ENCODE assay signal across 9 cellular contexts in the genomic region with DNA sequence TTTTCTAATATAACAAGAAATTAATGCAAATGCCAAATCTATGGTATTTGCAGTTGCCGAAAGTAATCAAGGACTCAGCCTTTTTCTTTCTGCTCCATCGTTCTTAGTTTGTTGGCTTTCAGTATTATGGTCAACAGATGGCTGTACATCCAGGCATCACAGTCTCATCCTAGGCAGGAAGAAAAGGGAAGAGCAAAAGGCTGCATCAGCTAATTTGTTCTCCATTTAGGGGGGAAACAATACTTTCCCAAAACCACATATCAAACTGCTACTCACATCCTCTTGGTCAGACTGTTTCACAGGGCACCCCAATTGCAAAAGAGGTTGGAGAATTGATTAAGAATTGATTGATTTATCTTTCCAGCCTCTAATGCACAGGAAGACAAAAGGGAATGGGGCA.
"Had no signal": no experiment of that assay in that cellular context is flagged by ENCODE, and none has a peak within 500 bp of the region (broad histone marks: within the 10 kb centered on the region; RNA-seq: fewer than 3 reads in every experiment).

No MANE protein-coding gene starts in this region.

- H2AFZ ChIP-seq: GM23338 had no signal

- H3K4me1 ChIP-seq: HAP-1 had no signal

- H3K4me3 ChIP-seq: GM23338, HAP-1 had no signal

- H3K9me3 ChIP-seq: HAP-1 had no signal

- H3K4me3 Mint-ChIP-seq: GM23338, HFFc6 had no signal

- H3K9me3 Mint-ChIP-seq: GM23338, HFFc6 had no signal

- ATAC-seq: GM23338, HCT116 had no signal

- H3K9ac ChIP-seq: KMS-11 had no signal

- H3K36me3 ChIP-seq: HAP-1 had no signal

- H3K4me2 ChIP-seq: GM23338, KMS-11 had no signal

- DNase-seq: H7, HFFc6, IMR-90, KBM-7 had no signal

- H3K27ac Mint-ChIP-seq: GM23338, HFFc6 had no signal

- H3K27ac ChIP-seq: HL-60, KMS-11 had no signal
